Comparison of ENCODE assay signal across 8 cellular contexts in genomic region chr1:64966158-64966963, GRCh38. TPM values are rescaled to one million over a fixed set of nuclear protein-coding genes. Genes with fewer than 3 reads are reported as not detected.
DNase-seq lines count a peak whose midpoint lies in the region; ATAC-seq and TF ChIP-seq lines count a peak whose summit lies in the region.

TSS of gene JAK1 (minus strand) at chr1:64966549. CDS start at chr1:64886264, 80,285 bp downstream.

- ATAC-seq in GM19035 (IDR thresholded peaks at IDR 0.05; ENCODE audit: unreplicated experiment) = peak; percentile 78
- peak; percentile 82 for ATAC-seq in HG03280 (IDR thresholded peaks at IDR 0.05; ENCODE audit: unreplicated experiment)

- H3K27me3 ChIP-seq in colonic mucosa = no peaks in the 10 kb centered on the region

- no peaks in the 10 kb centered on the region for H3K4me1 ChIP-seq in colonic mucosa

- H3K9me3 ChIP-seq in colonic mucosa = no peaks in the 10 kb centered on the region

- H3K9ac ChIP-seq in colonic mucosa (ENCODE audit: low read depth in 2 of 2, low read length in 2 of 2) = peak within 1 kb of the TSS; percentile 93 to 99

- no peaks in the 10 kb centered on the region for H3K36me3 ChIP-seq in colonic mucosa

- peak within 1 kb of the TSS; percentile 95 for H3K27ac ChIP-seq in colonic mucosa

- peak within 1 kb of the TSS; percentile 74 for H3K4me3 ChIP-seq in colonic mucosa

- no peak for TF ChIP-seq CTCF in colonic mucosa (IDR thresholded peaks at IDR 0.05)

- intact Hi-C loops in colonic mucosa (cut with DNase I) = loop anchor here (10.0 kb wide), 1 partner anchor 52 kb away; no protein-coding TSS in a partner anchor

- DNase-seq in Ammon's horn (ENCODE audit: low spot score) (peak; percentile 93), NCI-H446 (lab: John Stamatoyannopoulos, UW) (peak; percentile 86 to 95), colonic mucosa (peak; percentile 89), left kidney (ENCODE audit: low read depth, low spot score) (peak; percentile 96)
- peak; percentile 89 for DNase-seq in activated CD4-positive, alpha-beta T cell treated with anti-CD3 and anti-CD28 coated beads for 48 hours
- peak; percentile 83 for DNase-seq in stimulated activated CD4-positive, alpha-beta T cell treated with anti-CD3 and anti-CD28 coated beads, Interleukin-1b, Interleukin-23, amount 100 ng/mL, for 48 hours

RNA-seq across cellular contexts. Expression of gene JAK1, which starts in this region (rescaled TPM):
- 100 to 1,000 TPM in 1 of 2 donors, 10 to 100 TPM in 1; 73.2 to 101 TPM for total RNA-seq in colonic mucosa

Comparison
In these comparisons a context has a peak if more than half of its experiments do, and no peak if none do; other contexts are left out.
1. Peak in every context shown above with its lines: DNase-seq, ATAC-seq, H3K4me3 ChIP-seq and H3K27ac ChIP-seq.